In the genomic region with DNA sequence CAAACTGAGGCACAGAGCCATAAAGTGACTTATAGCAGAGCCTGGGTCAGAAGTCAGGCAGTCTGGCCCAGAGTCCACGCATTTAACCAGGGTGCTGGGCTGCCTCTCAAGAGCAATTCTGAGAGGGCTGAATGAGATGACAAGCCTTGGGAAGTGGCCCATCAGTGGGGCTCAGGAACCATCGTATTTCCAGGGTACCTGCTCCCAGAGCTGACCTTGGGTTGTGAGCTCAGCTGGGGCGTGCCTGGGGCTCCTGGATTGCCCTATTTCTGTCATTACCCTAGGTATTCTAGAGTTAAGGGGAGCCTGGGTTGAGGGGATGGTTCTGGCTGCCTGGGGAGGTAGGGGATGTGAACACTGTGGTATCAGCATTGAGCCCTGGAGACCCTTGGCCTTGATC, we compare ENCODE assay signal across 1 cellular context.
TF ChIP-seq lines count a peak whose summit lies in the region.

No MANE protein-coding gene starts in this region.

TF ChIP-seq in HepG2, 621 proteins besides CTCF, POLR2A, EP300 and RAD21:
- TF ChIP-seq, protein P1, sequence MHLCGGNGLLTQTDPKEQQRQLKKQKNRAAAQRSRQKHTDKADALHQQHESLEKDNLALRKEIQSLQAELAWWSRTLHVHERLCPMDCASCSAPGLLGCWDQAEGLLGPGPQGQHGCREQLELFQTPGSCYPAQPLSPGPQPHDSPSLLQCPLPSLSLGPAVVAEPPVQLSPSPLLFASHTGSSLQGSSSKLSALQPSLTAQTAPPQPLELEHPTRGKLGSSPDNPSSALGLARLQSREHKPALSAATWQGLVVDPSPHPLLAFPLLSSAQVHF (CRISPR knock-in tag; IDR thresholded peaks at IDR 0.05), result no peak
- TF ChIP-seq MED8 (CRISPR knock-in tag; IDR thresholded peaks at IDR 0.05; ENCODE audit: insufficient replicate concordance) (no peak), RNF2 (conservative IDR thresholded peaks at IDR 0.05; ENCODE audit: low read depth) (no peak), PHF20 (CRISPR knock-in tag; IDR thresholded peaks at IDR 0.05) (no peak), HDAC2 (CRISPR knock-in tag; IDR thresholded peaks at IDR 0.05) (no peak), ZNF564 (CRISPR knock-in tag; IDR thresholded peaks at IDR 0.05) (no peak), POLR2G (IDR thresholded peaks at IDR 0.05; ENCODE audit: low read depth, low read length) (no peak), PAF1 (CRISPR knock-in tag; IDR thresholded peaks at IDR 0.05) (no peak), ZNF382 (CRISPR knock-in tag; IDR thresholded peaks at IDR 0.05; ENCODE audit: borderline replicate concordance) (no peak), HOXA9 (CRISPR knock-in tag; IDR thresholded peaks at IDR 0.05; ENCODE audit: borderline replicate concordance) (no peak), SMARCE1 (IDR thresholded peaks at IDR 0.05; ENCODE audit: borderline replicate concordance) (no peak), MLLT10 (CRISPR knock-in tag; IDR thresholded peaks at IDR 0.05) (no peak), MTF2 (CRISPR knock-in tag; IDR thresholded peaks at IDR 0.05; ENCODE audit: borderline replicate concordance) (no peak), ZNF235 (CRISPR knock-in tag; IDR thresholded peaks at IDR 0.05; ENCODE audit: borderline replicate concordance) (no peak), CSRNP2 (CRISPR knock-in tag; conservative IDR thresholded peaks at IDR 0.05; ENCODE audit: low read depth) (no peak), TARDBP (CRISPR knock-in tag; IDR thresholded peaks at IDR 0.05) (no peak)
- TF ChIP-seq, protein P2, sequence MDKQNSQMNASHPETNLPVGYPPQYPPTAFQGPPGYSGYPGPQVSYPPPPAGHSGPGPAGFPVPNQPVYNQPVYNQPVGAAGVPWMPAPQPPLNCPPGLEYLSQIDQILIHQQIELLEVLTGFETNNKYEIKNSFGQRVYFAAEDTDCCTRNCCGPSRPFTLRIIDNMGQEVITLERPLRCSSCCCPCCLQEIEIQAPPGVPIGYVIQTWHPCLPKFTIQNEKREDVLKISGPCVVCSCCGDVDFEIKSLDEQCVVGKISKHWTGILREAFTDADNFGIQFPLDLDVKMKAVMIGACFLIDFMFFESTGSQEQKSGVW (CRISPR knock-in tag; IDR thresholded peaks at IDR 0.05; ENCODE audit: borderline replicate concordance), result no peak
